ENCODE assay signal across 19 cellular contexts in the genomic region with DNA sequence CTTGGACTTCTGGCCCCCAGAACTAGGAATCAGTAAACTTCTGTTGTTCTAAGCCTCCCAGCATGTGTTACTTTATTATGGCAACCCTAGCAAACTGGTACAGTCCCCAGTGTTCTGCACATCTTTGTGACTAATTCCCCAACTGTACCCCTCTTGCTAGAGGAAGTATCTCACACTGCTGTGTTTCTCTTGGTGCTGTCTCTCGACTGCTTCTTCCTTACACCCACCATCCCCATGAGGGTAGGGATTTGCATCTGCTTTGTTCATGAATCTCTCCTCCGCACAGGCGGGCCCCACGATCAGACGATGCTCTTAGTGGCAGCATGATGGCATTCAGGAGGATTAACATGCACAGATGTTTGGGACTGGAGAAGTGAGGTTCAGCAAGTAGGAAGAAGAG. TPM values are rescaled to one million over a fixed set of nuclear protein-coding genes. Genes with fewer than 3 reads are reported as not detected.
DNase-seq lines count a peak whose midpoint lies in the region; ATAC-seq, FAIRE-seq and TF ChIP-seq lines count a peak whose summit lies in the region.
"Had no signal": no experiment of that assay in that cellular context is flagged by ENCODE, and none has a peak within 500 bp of the region (broad histone marks: within the 10 kb centered on the region; RNA-seq: fewer than 3 reads in every experiment).

No MANE protein-coding gene starts in this region.

- no peak overlapping the region for H3K4me2 ChIP-seq in mesendoderm (ENCODE audit: low read length)

- no peaks in the 10 kb centered on the region for H3K79me2 ChIP-seq in mesendoderm (ENCODE audit: control insufficient read depth, insufficient read depth, low read length)

- no peaks in the 10 kb centered on the region for H3K9me3 Mint-ChIP-seq in activated B cell treated with CpG ODN at 0.5 μM for 24 hours
- H3K9me3 Mint-ChIP-seq: dendritic cell treated with granulocyte-macrophage colony-stimulating factor and Interleukin-4, amounts not matched to agents 40 ng/mL and 50 ng/mL, for 4 days had no signal

- no peak overlapping the region for H2BK15ac ChIP-seq in mesendoderm (replicated peaks; ENCODE audit: low read depth)

- no peak for TF ChIP-seq CTCF in activated B cell treated with CpG ODN at 0.5 μM for 24 hours (IDR thresholded peaks at IDR 0.05)
- no peak for TF ChIP-seq CTCF in testis (IDR thresholded peaks at IDR 0.05)

- H3K4me3 Mint-ChIP-seq in activated B cell treated with CpG ODN at 0.5 μM for 24 hours, result no peak overlapping the region
- H3K4me3 Mint-ChIP-seq: dendritic cell treated with granulocyte-macrophage colony-stimulating factor and Interleukin-4, amounts not matched to agents 40 ng/mL and 50 ng/mL, for 4 days had no signal

- H3K27ac ChIP-seq in testis, result no peak overlapping the region
- H3K27ac ChIP-seq in mesendoderm (ENCODE audit: low read depth, low read length), result no peak overlapping the region
- H3K27ac ChIP-seq: suprapubic skin had no signal

- no peak overlapping the region for H4K8ac ChIP-seq in mesendoderm (ENCODE audit: low read depth, low read length)

- H2BK120ac ChIP-seq in mesendoderm (ENCODE audit: low read depth, low read length), result no peak overlapping the region

- intact Hi-C loops in activated B cell treated with CpG ODN at 0.5 μM for 24 hours (cut with micrococcal nuclease) (no loop called here), testis (cut with DNase I; ENCODE audit: low total_unique reads) (no loop called here)

- peaks cover 10% of the 10 kb centered on the region for H3K4me1 Mint-ChIP-seq in activated B cell treated with CpG ODN at 0.5 μM for 24 hours

- peak; percentile 63 for ATAC-seq in GM19023 (IDR thresholded peaks at IDR 0.05; ENCODE audit: unreplicated experiment)
- ATAC-seq in HG03060 (IDR thresholded peaks at IDR 0.05; ENCODE audit: low read depth, unreplicated experiment), result peak; percentile 49
- peak; percentile 93 for ATAC-seq in activated B cell treated with CpG ODN at 0.5 μM for 24 hours (ENCODE audit: low read depth)

- H3K27me3 Mint-ChIP-seq in activated B cell treated with CpG ODN at 0.5 μM for 24 hours, result no peaks in the 10 kb centered on the region

- no peaks in the 10 kb centered on the region for H3K36me3 ChIP-seq in testis (ENCODE audit: low read depth, missing control alignments)
- no peaks in the 10 kb centered on the region for H3K36me3 ChIP-seq in mesendoderm (ENCODE audit: control insufficient read depth, insufficient read depth, low read length)
- H3K36me3 ChIP-seq: suprapubic skin had no signal

- no peaks in the 10 kb centered on the region for H3K36me3 Mint-ChIP-seq in activated B cell treated with CpG ODN at 0.5 μM for 24 hours (ENCODE audit: low read depth)

- H3K27ac Mint-ChIP-seq in activated B cell treated with CpG ODN at 0.5 μM for 24 hours, result no peak overlapping the region
- H3K27ac Mint-ChIP-seq: dendritic cell treated with granulocyte-macrophage colony-stimulating factor and Interleukin-4, amounts not matched to agents 40 ng/mL and 50 ng/mL, for 4 days had no signal

- H3K56ac ChIP-seq in mesendoderm (ENCODE audit: low read length), result no peak overlapping the region

- H3K9me3 ChIP-seq in testis, result no peaks in the 10 kb centered on the region
- H3K9me3 ChIP-seq: suprapubic skin had no signal

- H3K23ac ChIP-seq in mesendoderm (ENCODE audit: low read length), result no peak overlapping the region

- DNase-seq in GM12891 (ENCODE audit: insufficient read length, low spot score), result no peak
- no peak for DNase-seq in activated B cell treated with CpG ODN at 0.5 μM for 24 hours
- no peak for DNase-seq in inferior parietal cortex (ENCODE audit: extremely low spot score)
- no peak for DNase-seq in testis
- no peak for DNase-seq in mesendoderm
- DNase-seq in DMS 273 treated with DMSO at 0.1 percent for 48 hours (lab: John Stamatoyannopoulos, UW), result no peak
- DNase-seq: activated CD4-positive, alpha-beta T cell treated with anti-CD3 and anti-CD28 coated beads, Interleukin-2, amount 50 U/mL, for 48 hours; activated T-cell treated with anti-CD3 and anti-CD28 coated beads, Interleukin-2, amount 50 U/mL, for 48 hours; foreskin fibroblast; HCEC 1CT; NCI-H187 treated with DMSO at 0.1 percent for 48 hours; NCI-H345; SHP77; stimulated activated CD4-positive, alpha-beta T cell treated with anti-CD3 and anti-CD28 coated beads, Interleukin-2, amount 100 ng/mL, for 24 hours had no signal

- no peak overlapping the region for H2AK5ac ChIP-seq in mesendoderm (ENCODE audit: low read length)

- POLR2A ChIA-PET in activated B cell treated with CpG ODN at 0.5 μM for 24 hours (lab: Charles Lee), result no interaction called here

- H3K4me1 ChIP-seq in testis, result no peaks in the 10 kb centered on the region
- H3K4me1 ChIP-seq in mesendoderm (ENCODE audit: control insufficient read depth, low read depth, low read length), result peaks cover 2% of the 10 kb centered on the region
- H3K4me1 ChIP-seq: suprapubic skin had no signal

- no peaks in the 10 kb centered on the region for H3K27me3 ChIP-seq in testis
- no peaks in the 10 kb centered on the region for H3K27me3 ChIP-seq in mesendoderm (ENCODE audit: insufficient read depth, low read length, poor library complexity)
- H3K27me3 ChIP-seq: suprapubic skin had no signal

- H3K4me3 ChIP-seq in testis (no peak overlapping the region), mesendoderm (ENCODE audit: low read length) (no peak overlapping the region)
- H3K4me3 ChIP-seq: suprapubic skin had no signal

- H3K79me1 ChIP-seq in mesendoderm (ENCODE audit: low read length), result no peaks in the 10 kb centered on the region

- no peak overlapping the region for H3K9ac ChIP-seq in mesendoderm (ENCODE audit: low read length)

- TF ChIP-seq POLR2A in GM12891 (IDR thresholded peaks at IDR 0.05; ENCODE audit: low read depth, low read length) (no peak), testis (IDR thresholded peaks at IDR 0.05) (no peak)

- peak; percentile 50 for FAIRE-seq in GM12891 (lab: Jason Lieb, UNC)

- H3K18ac ChIP-seq in mesendoderm (ENCODE audit: low read length), result no peak overlapping the region

- H4K5ac ChIP-seq in mesendoderm (ENCODE audit: low read length), result no peak overlapping the region

- no peak overlapping the region for H2BK5ac ChIP-seq in mesendoderm (ENCODE audit: low read length)

- CTCF ChIA-PET in activated B cell treated with CpG ODN at 0.5 μM for 24 hours (lab: Charles Lee), result no interaction called here

- H3K4ac ChIP-seq in mesendoderm (ENCODE audit: low read depth, low read length), result no peak overlapping the region

- 92 to 94% methylated on average over 5 of the region's 5 CpGs for WGBS in testis, 2 donors
- WGBS in mesendoderm (ENCODE audit: extremely low coverage, insufficient coverage, low lambda C conversion rate), result no CpG with 5 or more reads among the region's 5 CpGs

TF ChIP-seq in GM12891, 5 proteins besides CTCF, POLR2A, EP300 and RAD21:
- no peak for TF ChIP-seq TAF1 (IDR thresholded peaks at IDR 0.05; ENCODE audit: low read depth, low read length)
- no peak; the same call in 1 of the 2 replicates for TF ChIP-seq POU2F2 (IDR thresholded peaks at IDR 0.05; ENCODE audit: low read depth, low read length)
- TF ChIP-seq POLR2AphosphoS5 (IDR thresholded peaks at IDR 0.05; ENCODE audit: low read depth, low read length), result no peak
- TF ChIP-seq SPI1 (IDR thresholded peaks at IDR 0.05; ENCODE audit: low read depth, low read length), result peak; percentile 8; the same call in 1 of the 2 replicates

RNA-seq across cellular contexts. Expression of gene CLIC6, which starts 46.7 kb away (rescaled TPM):
- polyA plus RNA-seq in GM12891 (2012; ENCODE audit: low read depth, missing spikeins), result 18.6 TPM
- total RNA-seq in activated B cell treated with CpG ODN at 0.5 μM for 24 hours (not detected in 2 replicates), testis (under 1 TPM; 0.16 to 0.37 TPM)
- 2.0 TPM for polyA plus RNA-seq in testis (ENCODE audit: insufficient read depth, low read depth, low replicate concordance)
- 0.32 TPM for polyA plus RNA-seq in mesendoderm (2013, experiment 1 of 2)
- 0.29 TPM for polyA plus RNA-seq in mesendoderm (2013, experiment 2 of 2)
- total RNA-seq: bronchial epithelial cell had no signal
